In genomic region chr12:109535231-109535862, GRCh38 we compare ENCODE assay signal across 18 cellular contexts.
"Had no signal": no experiment of that assay in that cellular context is flagged by ENCODE, and none has a peak within 500 bp of the region (broad histone marks: within the 10 kb centered on the region; RNA-seq: fewer than 3 reads in every experiment).

No MANE protein-coding gene starts in this region.

- H3K27me3 ChIP-seq: heart right ventricle, pancreas had no signal

- H3K27ac ChIP-seq: coronary artery, heart right ventricle, pancreas had no signal

- DNase-seq: effector CD4-positive, alpha-beta T cell; heart right ventricle; hypothalamus; islet precursor cell; mammary epithelial cell; natural killer cell; nucleus accumbens; small intestine; stimulated activated CD4-positive, alpha-beta T cell treated with anti-CD3 and anti-CD28 coated beads, Interleukin-12 subunit alpha, Interleukin-12 subunit beta, amount 100 ng/mL, for 4 hours; stimulated activated naive CD4-positive, alpha-beta T cell; trophoblast cell had no signal

- H3K4me1 ChIP-seq: pancreas had no signal

- ATAC-seq: esophagus mucosa, natural killer cell, pancreas, right cardiac atrium had no signal

- H3K4me3 Mint-ChIP-seq: mesothelial cell of epicardium, natural killer cell, neural crest cell had no signal

- H3K4me3 ChIP-seq: coronary artery, heart right ventricle, pancreas had no signal

- H3K36me3 Mint-ChIP-seq: natural killer cell had no signal

- H3K9me3 Mint-ChIP-seq: mesothelial cell of epicardium, natural killer cell, neural crest cell had no signal

- H3K4me1 Mint-ChIP-seq: natural killer cell had no signal

- H3K9me3 ChIP-seq: heart right ventricle, pancreas had no signal

- H3K27me3 Mint-ChIP-seq: progenitor cell of endocrine pancreas had no signal

- H3K27ac Mint-ChIP-seq: mesothelial cell of epicardium, progenitor cell of endocrine pancreas had no signal
